In the genomic region with DNA sequence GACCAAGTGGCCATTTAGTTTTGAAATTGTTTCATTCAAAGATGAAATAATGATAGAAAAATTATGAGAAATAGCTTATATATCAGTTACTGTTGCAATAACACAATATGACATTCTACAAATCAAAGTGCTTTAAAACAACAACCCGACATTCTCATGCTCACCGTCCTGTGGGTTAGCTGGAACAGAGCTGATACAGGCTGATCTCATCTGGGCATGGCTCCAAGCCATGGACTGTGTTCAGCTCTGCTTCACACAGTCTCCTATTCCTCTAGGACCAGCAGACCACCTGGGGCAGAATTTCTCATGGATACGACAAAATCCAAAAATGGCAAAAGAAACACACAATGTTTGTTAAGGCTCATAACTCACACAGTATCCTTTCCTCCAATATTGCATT, we compare ENCODE assay signal across 17 cellular contexts.
DNase-seq lines count a peak whose midpoint lies in the region; ATAC-seq and TF ChIP-seq lines count a peak whose summit lies in the region.
"Had no signal": no experiment of that assay in that cellular context is flagged by ENCODE, and none has a peak within 500 bp of the region (broad histone marks: within the 10 kb centered on the region; RNA-seq: fewer than 3 reads in every experiment).

No MANE protein-coding gene starts in this region.

- no peaks in the 10 kb centered on the region for H3K36me3 Mint-ChIP-seq in WTC11

- no peak overlapping the region for H3K27ac ChIP-seq in right atrium auricular region
- no peak overlapping the region for H3K27ac ChIP-seq in RWPE1
- H3K27ac ChIP-seq in colonic mucosa, result no peak overlapping the region
- H3K27ac ChIP-seq: tibial nerve had no signal

- peak overlapping the region; percentile 29; the same call in 1 of the 2 replicates for H3K27ac Mint-ChIP-seq in WTC11
- H3K27ac Mint-ChIP-seq: activated T-helper 17 cell treated with anti-CD3 and anti-CD28 coated beads, Interleukin-2, amount 50 U/mL, for 72 hours had no signal

- POLR2A ChIA-PET in WTC11 (lab: Charles Lee) (no interaction called here), RWPE1 (lab: Yijun Ruan, JAX; ENCODE audit: low non-redundant PET) (no interaction called here)

- H3K27me3 Mint-ChIP-seq in WTC11 (ENCODE audit: low read depth), result no peaks in the 10 kb centered on the region
- H3K27me3 Mint-ChIP-seq: activated T-helper 17 cell treated with anti-CD3 and anti-CD28 coated beads, Interleukin-2, amount 50 U/mL, for 72 hours had no signal

- peak; percentile 53 for ATAC-seq in Right ventricle myocardium superior (ENCODE audit: poor library complexity)
- ATAC-seq in WTC11, result peak; percentile 56
- no peak for ATAC-seq in HG03354 (IDR thresholded peaks at IDR 0.05; ENCODE audit: poor library complexity, severe bottlenecking, unreplicated experiment)
- ATAC-seq: activated CD4-positive, CD25-positive, alpha-beta regulatory T cell treated with anti-CD3 and anti-CD28 coated beads, Interleukin-2, amount 50 U/mL, for 24 hours; activated T-helper 17 cell treated with anti-CD3 and anti-CD28 coated beads, Interleukin-2, amount 50 U/mL, for 72 hours; left colon had no signal

- TF ChIP-seq CTCF in right atrium auricular region (IDR thresholded peaks at IDR 0.05) (no peak), WTC11 (IDR thresholded peaks at IDR 0.05) (no peak), RWPE1 (conservative IDR thresholded peaks at IDR 0.05; ENCODE audit: low read depth) (no peak), colonic mucosa (IDR thresholded peaks at IDR 0.05) (no peak)

- H3K27me3 ChIP-seq in right atrium auricular region (no peaks in the 10 kb centered on the region), colonic mucosa (no peaks in the 10 kb centered on the region)
- H3K27me3 ChIP-seq: tibial nerve had no signal

- H3K36me3 ChIP-seq in right atrium auricular region (no peaks in the 10 kb centered on the region), colonic mucosa (no peaks in the 10 kb centered on the region)
- H3K36me3 ChIP-seq: tibial nerve had no signal

- no peaks in the 10 kb centered on the region for H3K4me1 ChIP-seq in right atrium auricular region
- H3K4me1 ChIP-seq in colonic mucosa, result no peaks in the 10 kb centered on the region
- H3K4me1 ChIP-seq: tibial nerve had no signal

- H3K4me3 Mint-ChIP-seq in WTC11, result no peak overlapping the region
- H3K4me3 Mint-ChIP-seq: activated T-helper 17 cell treated with anti-CD3 and anti-CD28 coated beads, Interleukin-2, amount 50 U/mL, for 72 hours had no signal

- DNase-seq in Right ventricle myocardium superior (peak; percentile 38), right atrium auricular region (ENCODE audit: low spot score) (no peak), WTC11 (ENCODE audit: low spot score) (no peak), iris pigment epithelial cell (ENCODE audit: low read depth) (peak; percentile 62), RWPE1 (ENCODE audit: low spot score) (no peak), foreskin melanocyte (no peak), colonic mucosa (no peak)
- DNase-seq: C1 segment of cervical spinal cord, DMS153, GOT3, left colon, NCI-H1417, NCI-H345 had no signal

- no peaks in the 10 kb centered on the region for H3K9me3 Mint-ChIP-seq in WTC11

- H3K9me3 ChIP-seq in right atrium auricular region (no peaks in the 10 kb centered on the region), colonic mucosa (no peaks in the 10 kb centered on the region)
- H3K9me3 ChIP-seq: tibial nerve had no signal

- H3K4me1 Mint-ChIP-seq in WTC11, result peaks cover 60% of the 10 kb centered on the region
- H3K4me1 Mint-ChIP-seq: activated T-helper 17 cell treated with anti-CD3 and anti-CD28 coated beads, Interleukin-2, amount 50 U/mL, for 72 hours had no signal

- no peak overlapping the region for H3K9ac ChIP-seq in colonic mucosa (ENCODE audit: low read depth in 2 of 2, low read length in 2 of 2)

- no peak overlapping the region for H3K4me3 ChIP-seq in right atrium auricular region
- H3K4me3 ChIP-seq in colonic mucosa, result no peak overlapping the region
- H3K4me3 ChIP-seq: tibial nerve had no signal

- CTCF ChIA-PET in WTC11 (lab: Charles Lee) (no interaction called here), RWPE1 (lab: Yijun Ruan, JAX) (interaction anchor here (0.6 kb wide), 1 partner anchor 916 kb away, joined by 4 read pairs; no protein-coding TSS in a partner anchor)

- intact Hi-C loops in Right ventricle myocardium superior (cut with DNase I), result no loop called here
- intact Hi-C loops in colonic mucosa (cut with DNase I), result no loop called here

TF ChIP-seq in WTC11, 78 proteins besides CTCF, POLR2A, EP300 and RAD21:
- TF ChIP-seq, protein P1, sequence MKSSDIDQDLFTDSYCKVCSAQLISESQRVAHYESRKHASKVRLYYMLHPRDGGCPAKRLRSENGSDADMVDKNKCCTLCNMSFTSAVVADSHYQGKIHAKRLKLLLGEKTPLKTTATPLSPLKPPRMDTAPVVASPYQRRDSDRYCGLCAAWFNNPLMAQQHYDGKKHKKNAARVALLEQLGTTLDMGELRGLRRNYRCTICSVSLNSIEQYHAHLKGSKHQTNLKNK (CRISPR knock-in tag; IDR thresholded peaks at IDR 0.05), result no peak

Comparison
In these comparisons a context has a peak if more than half of its experiments do, and no peak if none do; other contexts are left out.
1. DNase-seq: peak in Right ventricle myocardium superior (single experiment) and iris pigment epithelial cell (single experiment); none in right atrium auricular region (single experiment), WTC11 (single experiment), RWPE1 (single experiment), foreskin melanocyte (single experiment) and colonic mucosa (single experiment).